Comparison of ENCODE assay signal across 13 cellular contexts in the genomic region with DNA sequence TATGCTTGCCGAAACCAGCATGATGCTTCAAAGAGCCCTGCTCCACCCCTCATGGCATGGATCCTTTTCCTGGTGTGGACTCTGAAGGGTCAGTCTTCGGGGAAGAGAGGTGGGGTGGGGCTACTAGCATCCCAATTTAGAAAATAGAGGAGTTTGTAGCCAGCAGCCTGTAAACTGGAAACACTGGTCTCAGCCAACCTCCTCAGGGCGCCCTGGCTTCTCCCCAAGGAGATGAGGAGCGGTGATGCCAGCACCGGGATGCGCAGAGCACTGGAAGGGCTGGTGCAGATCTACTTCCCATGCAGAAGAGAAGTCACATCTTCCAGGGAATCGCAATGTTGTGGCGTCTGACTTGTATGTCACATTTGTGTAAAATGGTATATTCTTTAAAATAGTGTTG.
"Had no signal": no experiment of that assay in that cellular context is flagged by ENCODE, and none has a peak within 500 bp of the region (broad histone marks: within the 10 kb centered on the region; RNA-seq: fewer than 3 reads in every experiment).

No MANE protein-coding gene starts in this region.

- H3K9me3 ChIP-seq: body of pancreas, psoas muscle, sigmoid colon, thyroid gland had no signal

- H3K36me3 ChIP-seq: thyroid gland had no signal

- DNase-seq: activated T-cell treated with anti-CD3 and anti-CD28 coated beads, Interleukin-2, amount 50 U/mL, for 48 hours; amniotic stem cell; body of pancreas; foreskin melanocyte; left cardiac atrium; nephron progenitor cell; psoas muscle; sigmoid colon; stimulated activated CD4-positive, alpha-beta T cell treated with anti-CD3 and anti-CD28 coated beads, Interleukin-4, amount 100 ng/mL, for 1 hour; thyroid gland had no signal

- ATAC-seq: body of pancreas, WTC11 had no signal

- H3K4me1 ChIP-seq: body of pancreas, sigmoid colon had no signal

- H3K27ac ChIP-seq: body of pancreas, psoas muscle, thyroid gland had no signal

- H3K4me3 ChIP-seq: body of pancreas, lung, psoas muscle, sigmoid colon, thyroid gland had no signal

- H3K27ac Mint-ChIP-seq: WTC11 had no signal

- H3K4me3 Mint-ChIP-seq: nephron progenitor cell, WTC11 had no signal

- H3K27me3 ChIP-seq: thyroid gland had no signal

- FAIRE-seq: urothelium cell line had no signal

- H3K9me3 Mint-ChIP-seq: nephron progenitor cell, WTC11 had no signal
